In genomic region chr20:23139524-23139923, GRCh38 we compare ENCODE assay signal across 18 cellular contexts. TPM values are rescaled to one million over a fixed set of nuclear protein-coding genes. Genes with fewer than 3 reads are reported as not detected.
DNase-seq lines count a peak whose midpoint lies in the region; ATAC-seq, FAIRE-seq and TF ChIP-seq lines count a peak whose summit lies in the region.
"Had no signal": no experiment of that assay in that cellular context is flagged by ENCODE, and none has a peak within 500 bp of the region (broad histone marks: within the 10 kb centered on the region; RNA-seq: fewer than 3 reads in every experiment).

No MANE protein-coding gene starts in this region.

- no peaks in the 10 kb centered on the region for H3K9me3 ChIP-seq in sigmoid colon
- H3K9me3 ChIP-seq: A549, Caco-2, vagina had no signal

- H3K4me3 ChIP-seq in coronary artery = no peak overlapping the region
- H3K4me3 ChIP-seq in sigmoid colon = no peak overlapping the region
- H3K4me3 ChIP-seq: A549, PC-9, vagina had no signal

- no peak for FAIRE-seq in frontal cortex (lab: Jason Lieb, UNC)
- FAIRE-seq: A549 had no signal

- TF ChIP-seq POLR2A in sigmoid colon (IDR thresholded peaks at IDR 0.05) = no peak

- peak; percentile 53 for DNase-seq in NCI-H146 (lab: John Stamatoyannopoulos, UW)
- no peak for DNase-seq in NCI-H146 treated with DMSO at 0.1 percent for 48 hours (lab: John Stamatoyannopoulos, UW; ENCODE audit: unreplicated experiment)
- DNase-seq in NCI-H345 treated with DMSO at 0.1 percent for 48 hours (lab: John Stamatoyannopoulos, UW; ENCODE audit: unreplicated experiment) = peak; percentile 78
- peak; percentile 46 for DNase-seq in coronary artery (ENCODE audit: low spot score)
- peak; percentile 46 for DNase-seq in sigmoid colon
- no peak for DNase-seq in RPMI8226
- DNase-seq in frontal cortex (ENCODE audit: low spot score in 2 of 2) = no peak
- DNase-seq: effector memory CD8-positive, alpha-beta T cell; HCEC 1CT; PC-9; small intestine; stimulated activated naive CD4-positive, alpha-beta T cell; T-helper 1 cell had no signal

- no peak for TF ChIP-seq CTCF in coronary artery (IDR thresholded peaks at IDR 0.05)
- TF ChIP-seq CTCF in sigmoid colon (IDR thresholded peaks at IDR 0.05) = no peak

- H3K36me3 ChIP-seq in sigmoid colon = no peaks in the 10 kb centered on the region
- H3K36me3 ChIP-seq: vagina had no signal

- H3K4me1 ChIP-seq in sigmoid colon = peaks cover 0 to 10% (median 4%) of the 10 kb centered on the region in 4 donors
- H3K4me1 ChIP-seq: Caco-2 had no signal

- ATAC-seq in GM18502 (IDR thresholded peaks at IDR 0.05; ENCODE audit: poor library complexity, unreplicated experiment) = no peak
- ATAC-seq: A549; effector memory CD8-positive, alpha-beta T cell had no signal

- no peaks in the 10 kb centered on the region for H3K27me3 ChIP-seq in sigmoid colon
- H3K27me3 ChIP-seq: vagina had no signal

- no peak for TF ChIP-seq EP300 in sigmoid colon (IDR thresholded peaks at IDR 0.05)

- intact Hi-C loops in sigmoid colon (cut with DNase I) = no loop called here

- WGBS in sigmoid colon, 2 donors = 85 to 87% methylated on average over 8 of the region's 8 CpGs

- H3K27ac ChIP-seq in coronary artery = no peak overlapping the region
- no peak overlapping the region for H3K27ac ChIP-seq in sigmoid colon
- H3K27ac ChIP-seq: KMS-11, vagina had no signal

RNA-seq across cellular contexts. Expression of gene CD93, which starts 53.4 kb away (rescaled TPM):
- total RNA-seq in sigmoid colon = 10 to 100 TPM; 14.2 to 27.2 (median 17.7) TPM
- polyA plus RNA-seq in sigmoid colon = 10 to 100 TPM in 2 of 3 donors, 1 to 10 TPM in 1; 1.8 to 14.5 (median 10.6) TPM
- total RNA-seq in frontal cortex = 10.6 TPM
- total RNA-seq: Caco-2 had no signal
- polyA plus RNA-seq: A549 had no signal

Comparison
In these comparisons a context has a peak if more than half of its experiments do, and no peak if none do; other contexts are left out.
1. DNase-seq: peak in NCI-H146 (single experiment), NCI-H345 treated with DMSO at 0.1 percent for 48 hours (single experiment), coronary artery (single experiment) and sigmoid colon (single experiment); none in NCI-H146 treated with DMSO at 0.1 percent for 48 hours (single experiment), RPMI8226 (single experiment) and frontal cortex (0 of 2).